8 cellular contexts compared by ENCODE assay signal in the genomic region with DNA sequence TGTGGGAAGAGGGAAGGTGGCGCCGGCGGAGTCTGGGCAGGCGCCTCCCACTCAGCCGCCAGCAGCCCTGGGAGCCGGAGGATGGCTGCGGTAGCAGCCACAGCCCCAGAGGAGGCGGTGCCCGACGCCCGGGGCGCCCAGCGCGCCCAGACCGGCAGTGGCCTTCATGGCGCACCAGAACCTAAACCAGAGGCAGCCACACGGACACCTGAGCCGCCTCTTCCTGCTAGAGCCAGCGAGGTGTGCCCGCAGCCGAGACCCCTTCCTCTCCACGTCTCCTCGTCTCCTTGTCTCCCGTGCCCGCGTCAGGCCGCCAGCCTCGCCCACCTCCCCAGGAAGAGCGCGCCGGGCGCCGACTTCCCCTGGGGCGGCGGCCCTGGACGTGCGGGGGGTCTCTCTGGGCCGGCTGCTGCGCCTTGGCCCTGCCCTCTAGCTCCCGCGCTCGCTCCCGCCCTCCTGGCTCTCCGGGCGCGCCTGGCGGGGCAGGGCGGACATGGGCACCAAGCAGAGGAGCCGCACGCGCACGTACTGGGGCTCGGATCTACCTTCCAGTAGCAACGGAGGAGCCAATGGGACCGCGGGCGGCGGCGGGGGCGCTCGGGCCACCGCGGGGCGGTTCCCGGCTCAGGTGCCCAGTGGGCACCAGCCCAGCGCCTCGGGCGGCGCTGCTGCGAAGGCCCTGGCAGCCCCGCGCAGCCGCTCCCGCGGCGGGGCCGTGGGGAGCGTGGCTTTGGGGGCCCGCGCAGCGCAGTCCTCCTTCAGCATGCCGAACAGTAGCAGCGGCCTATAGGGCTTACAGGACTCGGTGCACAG. TPM values are rescaled to one million over a fixed set of nuclear protein-coding genes. Genes with fewer than 3 reads are reported as not detected.
A peak's percentile ranks its signal among the peaks of the same experiment; 100 is the strongest.
DNase-seq lines count a peak whose midpoint lies in the region; ATAC-seq and TF ChIP-seq lines count a peak whose summit lies in the region.

No MANE protein-coding gene starts in this region.

- peaks cover 65% of the 10 kb centered on the region for H3K27me3 Mint-ChIP-seq in activated CD4-positive, alpha-beta T cell treated with anti-CD3 and anti-CD28 coated beads, Interleukin-2, amount 10 ng/mL, durations not matched to agents 24 days and 14 days
- peaks cover 72% of the 10 kb centered on the region for H3K27me3 Mint-ChIP-seq in activated T-helper 1 cell treated with anti-CD3 and anti-CD28 coated beads, Interleukin-12 subunit alpha, Interleukin-12 subunit beta, Interleukin-2, Interleukin-4 antibody, amounts not matched to agents 30 ng/mL and 10 ng/mL and 1 ng/mL, durations not matched to agents 14 hours and 24 hours and 36 hours (ENCODE audit: insufficient read depth)
- H3K27me3 Mint-ChIP-seq in CD8-positive, alpha-beta T cell (ENCODE audit: low read depth): peaks cover 51% of the 10 kb centered on the region

- peak overlapping the region; percentile 73 for H3K4me3 Mint-ChIP-seq in activated CD4-positive, alpha-beta T cell treated with anti-CD3 and anti-CD28 coated beads, Interleukin-2, amount 10 ng/mL, durations not matched to agents 24 days and 14 days
- H3K4me3 Mint-ChIP-seq in activated T-helper 1 cell treated with anti-CD3 and anti-CD28 coated beads, Interleukin-12 subunit alpha, Interleukin-12 subunit beta, Interleukin-2, Interleukin-4 antibody, amounts not matched to agents 30 ng/mL and 10 ng/mL and 1 ng/mL, durations not matched to agents 14 hours and 24 hours and 36 hours: peak overlapping the region; percentile 45
- no peak overlapping the region for H3K4me3 Mint-ChIP-seq in CD8-positive, alpha-beta T cell

- no peaks in the 10 kb centered on the region for H3K9me3 ChIP-seq in CD8-positive, alpha-beta T cell (ENCODE audit: low read length)

- H3K4me3 ChIP-seq in CD8-positive, alpha-beta T cell (ENCODE audit: low read depth, low read length): no peak overlapping the region

- H3K27ac ChIP-seq in CD8-positive, alpha-beta T cell (ENCODE audit: low read depth, low read length): no peak overlapping the region

- H3K36me3 Mint-ChIP-seq in activated CD4-positive, alpha-beta T cell treated with anti-CD3 and anti-CD28 coated beads, Interleukin-2, amount 10 ng/mL, durations not matched to agents 24 days and 14 days (ENCODE audit: low read depth): no peaks in the 10 kb centered on the region
- no peaks in the 10 kb centered on the region for H3K36me3 Mint-ChIP-seq in activated T-helper 1 cell treated with anti-CD3 and anti-CD28 coated beads, Interleukin-12 subunit alpha, Interleukin-12 subunit beta, Interleukin-2, Interleukin-4 antibody, amounts not matched to agents 30 ng/mL and 10 ng/mL and 1 ng/mL, durations not matched to agents 14 hours and 24 hours and 36 hours (ENCODE audit: low read depth)
- H3K36me3 Mint-ChIP-seq in CD8-positive, alpha-beta T cell: no peaks in the 10 kb centered on the region

- H3K4me1 Mint-ChIP-seq in activated CD4-positive, alpha-beta T cell treated with anti-CD3 and anti-CD28 coated beads, Interleukin-2, amount 10 ng/mL, durations not matched to agents 24 days and 14 days: peaks cover 20% of the 10 kb centered on the region
- H3K4me1 Mint-ChIP-seq in activated T-helper 1 cell treated with anti-CD3 and anti-CD28 coated beads, Interleukin-12 subunit alpha, Interleukin-12 subunit beta, Interleukin-2, Interleukin-4 antibody, amounts not matched to agents 30 ng/mL and 10 ng/mL and 1 ng/mL, durations not matched to agents 14 hours and 24 hours and 36 hours (ENCODE audit: low read depth): peaks cover 27% of the 10 kb centered on the region
- peaks cover 5% of the 10 kb centered on the region for H3K4me1 Mint-ChIP-seq in CD8-positive, alpha-beta T cell (ENCODE audit: low read depth)

- peaks cover 8% of the 10 kb centered on the region for H3K27me3 ChIP-seq in CD8-positive, alpha-beta T cell (ENCODE audit: insufficient read depth, low read length)

- no peak overlapping the region for H3K27ac Mint-ChIP-seq in activated CD4-positive, alpha-beta T cell treated with anti-CD3 and anti-CD28 coated beads, Interleukin-2, amount 10 ng/mL, durations not matched to agents 24 days and 14 days
- no peak overlapping the region for H3K27ac Mint-ChIP-seq in activated T-helper 1 cell treated with anti-CD3 and anti-CD28 coated beads, Interleukin-12 subunit alpha, Interleukin-12 subunit beta, Interleukin-2, Interleukin-4 antibody, amounts not matched to agents 30 ng/mL and 10 ng/mL and 1 ng/mL, durations not matched to agents 14 hours and 24 hours and 36 hours
- H3K27ac Mint-ChIP-seq in CD8-positive, alpha-beta T cell: no peak overlapping the region

- TF ChIP-seq CTCF in CD8-positive, alpha-beta T cell (IDR thresholded peaks at IDR 0.05): no peak

- peaks cover 2% of the 10 kb centered on the region for H3K9me3 Mint-ChIP-seq in activated CD4-positive, alpha-beta T cell treated with anti-CD3 and anti-CD28 coated beads, Interleukin-2, amount 10 ng/mL, durations not matched to agents 24 days and 14 days
- H3K9me3 Mint-ChIP-seq in activated T-helper 1 cell treated with anti-CD3 and anti-CD28 coated beads, Interleukin-12 subunit alpha, Interleukin-12 subunit beta, Interleukin-2, Interleukin-4 antibody, amounts not matched to agents 30 ng/mL and 10 ng/mL and 1 ng/mL, durations not matched to agents 14 hours and 24 hours and 36 hours: no peaks in the 10 kb centered on the region
- peaks cover under 1% of the 10 kb centered on the region for H3K9me3 Mint-ChIP-seq in CD8-positive, alpha-beta T cell

- POLR2A ChIA-PET in CD8-positive, alpha-beta T cell (lab: Charles Lee): no interaction called here

- intact Hi-C loops in activated CD4-positive, alpha-beta T cell treated with anti-CD3 and anti-CD28 coated beads, Interleukin-2, amount 10 ng/mL, durations not matched to agents 24 days and 14 days (cut with micrococcal nuclease): no loop called here
- intact Hi-C loops in activated T-helper 1 cell treated with anti-CD3 and anti-CD28 coated beads, Interleukin-12 subunit alpha, Interleukin-12 subunit beta, Interleukin-2, Interleukin-4 antibody, amounts not matched to agents 30 ng/mL and 10 ng/mL and 1 ng/mL, durations not matched to agents 14 hours and 24 hours and 36 hours (cut with micrococcal nuclease): no loop called here
- intact Hi-C loops in head of caudate nucleus (cut with DNase I): no loop called here
- intact Hi-C loops in CD8-positive, alpha-beta T cell (cut with DNase I, micrococcal nuclease): no loop called here

- no peaks in the 10 kb centered on the region for H3K4me1 ChIP-seq in CD8-positive, alpha-beta T cell (ENCODE audit: insufficient read depth, low read length)

- CTCF ChIA-PET in CD8-positive, alpha-beta T cell (lab: Charles Lee): no interaction called here

- ATAC-seq in GM18909 (IDR thresholded peaks at IDR 0.05; ENCODE audit: poor library complexity, unreplicated experiment): no peak
- ATAC-seq in CD8-positive, alpha-beta T cell: no peak

- peak; percentile 69 for DNase-seq in activated CD4-positive, alpha-beta T cell treated with anti-CD3 and anti-CD28 coated beads, Interleukin-2, amount 10 ng/mL, durations not matched to agents 24 days and 14 days
- DNase-seq in activated CD4-positive, alpha-beta T cell treated with anti-CD3 and anti-CD28 coated beads for 4 hours: no peak
- peak; percentile 88 for DNase-seq in NCI-H146 (lab: John Stamatoyannopoulos, UW)
- DNase-seq in activated T-helper 1 cell treated with anti-CD3 and anti-CD28 coated beads, Interleukin-12 subunit alpha, Interleukin-12 subunit beta, Interleukin-2, Interleukin-4 antibody, amounts not matched to agents 30 ng/mL and 10 ng/mL and 1 ng/mL, durations not matched to agents 14 hours and 24 hours and 36 hours (ENCODE audit: low spot score): no peak
- DNase-seq in head of caudate nucleus: peak in 41 of 42 donors; percentile 9 to 85 (median 57)
- peak in 38 of 56 donors; percentile 6 to 78 (median 44) for DNase-seq in nucleus accumbens (lab: John Stamatoyannopoulos, UW)
- no peak for DNase-seq in CD8-positive, alpha-beta T cell

- no peaks in the 10 kb centered on the region for H3K36me3 ChIP-seq in CD8-positive, alpha-beta T cell (ENCODE audit: insufficient read depth, low read length)

RNA-seq across cellular contexts. Expression of a gene that starts 33.0 kb away (rescaled TPM):
- total RNA-seq in activated CD4-positive, alpha-beta T cell treated with anti-CD3 and anti-CD28 coated beads, Interleukin-2, amount 10 ng/mL, durations not matched to agents 24 days and 14 days: not detected in 2 replicates
- total RNA-seq in activated T-helper 1 cell treated with anti-CD3 and anti-CD28 coated beads, Interleukin-12 subunit alpha, Interleukin-12 subunit beta, Interleukin-2, Interleukin-4 antibody, amounts not matched to agents 30 ng/mL and 10 ng/mL and 1 ng/mL, durations not matched to agents 14 hours and 24 hours and 36 hours: not detected in 2 replicates
- not detected for total RNA-seq in CD8-positive, alpha-beta T cell

Comparison
In these comparisons a context has a peak if more than half of its experiments do, and no peak if none do; other contexts are left out.
1. DNase-seq: peak in activated CD4-positive, alpha-beta T cell treated with anti-CD3 and anti-CD28 coated beads, Interleukin-2, amount 10 ng/mL, durations not matched to agents 24 days and 14 days (single experiment), NCI-H146 (single experiment), head of caudate nucleus (41 of 42) and nucleus accumbens (38 of 56); none in activated CD4-positive, alpha-beta T cell treated with anti-CD3 and anti-CD28 coated beads for 4 hours (0 of 2), activated T-helper 1 cell treated with anti-CD3 and anti-CD28 coated beads, Interleukin-12 subunit alpha, Interleukin-12 subunit beta, Interleukin-2, Interleukin-4 antibody, amounts not matched to agents 30 ng/mL and 10 ng/mL and 1 ng/mL, durations not matched to agents 14 hours and 24 hours and 36 hours (single experiment) and CD8-positive, alpha-beta T cell (0 of 7).